Comparison of ENCODE assay signal across 2 cellular contexts in genomic region chr12:99822273-99822672, GRCh38.
TF ChIP-seq lines count a peak whose summit lies in the region.

No MANE protein-coding gene starts in this region.

TF ChIP-seq in GM23338, 12 proteins besides CTCF, POLR2A, EP300 and RAD21 (continued from another document):
- TF ChIP-seq NANOG (IDR thresholded peaks at IDR 0.05; ENCODE audit: borderline replicate concordance) (no peak), STAT1 (IDR thresholded peaks at IDR 0.05; ENCODE audit: unreplicated experiment) (no peak), EZH2 (IDR thresholded peaks at IDR 0.05; ENCODE audit: low read depth, unreplicated experiment) (no peak), ZNF331 (CRISPR knock-in tag; IDR thresholded peaks at IDR 0.05; ENCODE audit: low read depth) (no peak), POLR2AphosphoS5 (IDR thresholded peaks at IDR 0.05; ENCODE audit: low read depth) (no peak), REST (IDR thresholded peaks at IDR 0.05; ENCODE audit: unreplicated experiment) (no peak), CREB1 (CRISPR knock-in tag; IDR thresholded peaks at IDR 0.05; ENCODE audit: low read depth) (no peak), EZH2phosphoT487 (IDR thresholded peaks at IDR 0.05; ENCODE audit: unreplicated experiment) (no peak), ZNF114 (CRISPR knock-in tag; IDR thresholded peaks at IDR 0.05) (no peak), JUNB (IDR thresholded peaks at IDR 0.05; ENCODE audit: unreplicated experiment) (no peak)

TF ChIP-seq in HEK293, 187 proteins besides CTCF, POLR2A, EP300 and RAD21 (continued from another document):
- TF ChIP-seq, protein P1, sequence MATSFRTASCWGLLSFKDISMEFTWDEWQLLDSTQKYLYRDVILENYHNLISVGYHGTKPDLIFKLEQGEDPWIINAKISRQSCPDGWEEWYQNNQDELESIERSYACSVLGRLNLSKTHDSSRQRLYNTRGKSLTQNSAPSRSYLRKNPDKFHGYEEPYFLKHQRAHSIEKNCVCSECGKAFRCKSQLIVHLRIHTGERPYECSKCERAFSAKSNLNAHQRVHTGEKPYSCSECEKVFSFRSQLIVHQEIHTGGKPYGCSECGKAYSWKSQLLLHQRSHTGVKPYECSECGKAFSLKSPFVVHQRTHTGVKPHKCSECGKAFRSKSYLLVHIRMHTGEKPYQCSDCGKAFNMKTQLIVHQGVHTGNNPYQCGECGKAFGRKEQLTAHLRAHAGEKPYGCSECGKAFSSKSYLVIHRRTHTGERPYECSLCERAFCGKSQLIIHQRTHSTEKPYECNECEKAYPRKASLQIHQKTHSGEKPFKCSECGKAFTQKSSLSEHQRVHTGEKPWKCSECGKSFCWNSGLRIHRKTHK (tag by site-specific recombination; IDR thresholded peaks at IDR 0.05): no peak
- TF ChIP-seq, protein P2, sequence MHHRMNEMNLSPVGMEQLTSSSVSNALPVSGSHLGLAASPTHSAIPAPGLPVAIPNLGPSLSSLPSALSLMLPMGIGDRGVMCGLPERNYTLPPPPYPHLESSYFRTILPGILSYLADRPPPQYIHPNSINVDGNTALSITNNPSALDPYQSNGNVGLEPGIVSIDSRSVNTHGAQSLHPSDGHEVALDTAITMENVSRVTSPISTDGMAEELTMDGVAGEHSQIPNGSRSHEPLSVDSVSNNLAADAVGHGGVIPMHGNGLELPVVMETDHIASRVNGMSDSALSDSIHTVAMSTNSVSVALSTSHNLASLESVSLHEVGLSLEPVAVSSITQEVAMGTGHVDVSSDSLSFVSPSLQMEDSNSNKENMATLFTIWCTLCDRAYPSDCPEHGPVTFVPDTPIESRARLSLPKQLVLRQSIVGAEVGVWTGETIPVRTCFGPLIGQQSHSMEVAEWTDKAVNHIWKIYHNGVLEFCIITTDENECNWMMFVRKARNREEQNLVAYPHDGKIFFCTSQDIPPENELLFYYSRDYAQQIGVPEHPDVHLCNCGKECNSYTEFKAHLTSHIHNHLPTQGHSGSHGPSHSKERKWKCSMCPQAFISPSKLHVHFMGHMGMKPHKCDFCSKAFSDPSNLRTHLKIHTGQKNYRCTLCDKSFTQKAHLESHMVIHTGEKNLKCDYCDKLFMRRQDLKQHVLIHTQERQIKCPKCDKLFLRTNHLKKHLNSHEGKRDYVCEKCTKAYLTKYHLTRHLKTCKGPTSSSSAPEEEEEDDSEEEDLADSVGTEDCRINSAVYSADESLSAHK (tag by site-specific recombination; IDR thresholded peaks at IDR 0.05): no peak
- TF ChIP-seq ZFHX2 (tag by site-specific recombination; conservative IDR thresholded peaks at IDR 0.05): no peak
- no peak for TF ChIP-seq SCRT2 (tag by site-specific recombination; IDR thresholded peaks at IDR 0.05)
TF ChIP-seq in HEK293: peak in this region for 1.
